In the genomic region with DNA sequence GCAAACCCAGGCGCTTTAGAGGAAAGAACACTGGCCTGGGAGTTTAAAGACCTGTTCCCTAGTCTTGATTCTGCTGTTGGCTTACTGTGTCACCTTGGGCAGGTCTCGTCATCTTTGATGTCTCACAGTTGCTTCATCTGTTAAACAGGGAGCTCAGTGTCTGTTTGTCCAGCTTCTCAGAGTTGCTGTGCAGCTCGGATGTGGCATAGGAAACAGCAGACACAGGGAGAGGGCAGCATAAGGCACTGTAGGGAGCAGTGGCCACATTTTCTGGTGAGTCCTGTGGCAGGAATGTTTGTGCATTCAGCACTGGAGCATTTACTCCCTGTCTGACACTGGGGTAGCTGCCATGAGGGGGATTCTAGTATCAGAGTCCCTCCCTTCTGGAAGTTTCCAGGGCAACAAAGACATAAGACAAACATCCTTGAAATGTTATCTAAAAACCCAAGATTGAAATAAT, we compare ENCODE assay signal across 9 cellular contexts. TPM values are rescaled to one million over a fixed set of nuclear protein-coding genes. Genes with fewer than 3 reads are reported as not detected.
DNase-seq lines count a peak whose midpoint lies in the region; ATAC-seq and TF ChIP-seq lines count a peak whose summit lies in the region.
"Had no signal": no experiment of that assay in that cellular context is flagged by ENCODE, and none has a peak within 500 bp of the region (broad histone marks: within the 10 kb centered on the region; RNA-seq: fewer than 3 reads in every experiment).

No MANE protein-coding gene starts in this region.

- peaks cover 50% of the 10 kb centered on the region for H3K36me3 ChIP-seq in lower lobe of right lung

- H3K4me3 ChIP-seq in lower lobe of right lung = no peak overlapping the region

- H3K9me3 Mint-ChIP-seq in stimulated activated naive CD8-positive, alpha-beta T cell treated with anti-CD3 and anti-CD28 coated beads, Interleukin-15, Interleukin-2, amounts not matched to agents 100 ng/mL and 50 ng/mL, for 24 hours = no peaks in the 10 kb centered on the region

- no peak for ATAC-seq in stimulated activated naive CD8-positive, alpha-beta T cell treated with anti-CD3 and anti-CD28 coated beads, Interleukin-15, Interleukin-2, amounts not matched to agents 100 U/mL and 50 U/mL, for 24 hours
- ATAC-seq in lower lobe of right lung (no peak), GM21619 (IDR thresholded peaks at IDR 0.05; ENCODE audit: unreplicated experiment) (no peak), HG02852 (IDR thresholded peaks at IDR 0.05; ENCODE audit: unreplicated experiment) (no peak)

- no peaks in the 10 kb centered on the region for H3K27me3 ChIP-seq in lower lobe of right lung (ENCODE audit: low read depth)

- no peak for TF ChIP-seq CTCF in lower lobe of right lung (IDR thresholded peaks at IDR 0.05)

- peaks cover 47% of the 10 kb centered on the region for H3K4me1 ChIP-seq in lower lobe of right lung

- H3K9me3 ChIP-seq in lower lobe of right lung = no peaks in the 10 kb centered on the region

- H3K27ac ChIP-seq in lower lobe of right lung = peak overlapping the region; percentile 95

- peak overlapping the region; percentile 92 for H3K4me3 Mint-ChIP-seq in stimulated activated naive CD8-positive, alpha-beta T cell treated with anti-CD3 and anti-CD28 coated beads, Interleukin-15, Interleukin-2, amounts not matched to agents 100 ng/mL and 50 ng/mL, for 24 hours

- peaks cover 61% of the 10 kb centered on the region for H3K4me1 Mint-ChIP-seq in stimulated activated naive CD8-positive, alpha-beta T cell treated with anti-CD3 and anti-CD28 coated beads, Interleukin-15, Interleukin-2, amounts not matched to agents 100 ng/mL and 50 ng/mL, for 24 hours (ENCODE audit: low read depth)

- intact Hi-C loops in lower lobe of right lung (cut with DNase I) = no loop called here

- DNase-seq in stimulated activated naive CD8-positive, alpha-beta T cell treated with anti-CD3 and anti-CD28 coated beads, Interleukin-15, Interleukin-2, amounts not matched to agents 100 U/mL and 50 U/mL, for 24 hours = no peak
- DNase-seq in amniotic stem cell (lab: John Stamatoyannopoulos, UW) = peak; percentile 70
- no peak for DNase-seq in lower lobe of right lung
- DNase-seq in iPS-NIHi11 (ENCODE audit: low spot score) = no peak
- DNase-seq in NCI-H345 (lab: John Stamatoyannopoulos, UW) = no peak
- DNase-seq: GF-D8 had no signal

- peaks cover 27% of the 10 kb centered on the region for H3K36me3 Mint-ChIP-seq in stimulated activated naive CD8-positive, alpha-beta T cell treated with anti-CD3 and anti-CD28 coated beads, Interleukin-15, Interleukin-2, amounts not matched to agents 100 ng/mL and 50 ng/mL, for 24 hours (ENCODE audit: low read depth)

- H3K27me3 Mint-ChIP-seq in stimulated activated naive CD8-positive, alpha-beta T cell treated with anti-CD3 and anti-CD28 coated beads, Interleukin-15, Interleukin-2, amounts not matched to agents 100 ng/mL and 50 ng/mL, for 24 hours = no peaks in the 10 kb centered on the region

- peak overlapping the region; percentile 41 for H3K27ac Mint-ChIP-seq in stimulated activated naive CD8-positive, alpha-beta T cell treated with anti-CD3 and anti-CD28 coated beads, Interleukin-15, Interleukin-2, amounts not matched to agents 100 ng/mL and 50 ng/mL, for 24 hours

RNA-seq across cellular contexts. Expression of a gene that starts 2.0 kb away (rescaled TPM):
- total RNA-seq in lower lobe of right lung = 86.0 TPM

RNA-seq across cellular contexts. Expression of a gene that starts 8.5 kb away (rescaled TPM):
- 4.5 TPM for total RNA-seq in lower lobe of right lung

RNA-seq across cellular contexts. Expression of a gene that starts 29.2 kb away (rescaled TPM):
- 144 TPM for total RNA-seq in lower lobe of right lung

RNA-seq across cellular contexts. Expression of a gene that starts 47.3 kb away (rescaled TPM):
- 18.6 TPM for total RNA-seq in lower lobe of right lung

RNA-seq across cellular contexts. Expression of a gene that starts 47.5 kb away (rescaled TPM):
- 16.2 TPM for total RNA-seq in lower lobe of right lung
